In the genomic region with DNA sequence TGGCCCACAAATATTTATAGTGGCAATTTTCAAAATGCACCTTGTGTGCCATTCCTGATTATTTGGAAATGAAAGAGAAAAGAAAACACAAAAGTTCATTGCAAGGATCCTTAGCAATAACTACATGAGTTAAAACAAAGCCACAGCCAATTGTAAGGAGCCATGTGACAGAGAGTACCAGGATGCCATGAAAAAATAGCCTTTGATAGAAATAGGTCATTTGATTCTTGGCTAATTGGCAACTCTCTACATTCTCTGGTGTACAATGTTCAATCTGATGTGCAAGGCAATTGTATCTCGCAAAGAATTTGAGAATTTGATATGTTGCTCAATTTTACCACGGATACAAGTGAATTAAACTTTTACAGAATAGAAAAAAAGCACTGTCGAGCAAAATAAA, we compare ENCODE assay signal across 20 cellular contexts. TPM values are rescaled to one million over a fixed set of nuclear protein-coding genes. Genes with fewer than 3 reads are reported as not detected.
DNase-seq lines count a peak whose midpoint lies in the region; ATAC-seq and TF ChIP-seq lines count a peak whose summit lies in the region.
"Had no signal": no experiment of that assay in that cellular context is flagged by ENCODE, and none has a peak within 500 bp of the region (broad histone marks: within the 10 kb centered on the region; RNA-seq: fewer than 3 reads in every experiment).

No MANE protein-coding gene starts in this region.

- no peak for TF ChIP-seq CTCF in psoas muscle (IDR thresholded peaks at IDR 0.05)

- H3K4me3 ChIP-seq in psoas muscle = no peak overlapping the region
- H3K4me3 ChIP-seq: BLaER1, GM12878, GM23248 had no signal

- intact Hi-C loops in left ventricle myocardium superior (cut with micrococcal nuclease) = no loop called here
- intact Hi-C loops in left cardiac atrium (cut with DNase I) = no loop called here
- intact Hi-C loops in psoas muscle (cut with DNase I) = no loop called here

- H3K27me3 ChIP-seq in psoas muscle (ENCODE audit: insufficient read depth in 3 of 3, low read length in 2 of 3) = no peaks in the 10 kb centered on the region
- H3K27me3 ChIP-seq: BLaER1 had no signal

- no peak overlapping the region for H3K4me3 Mint-ChIP-seq in activated T-cell treated with anti-CD3 and anti-CD28 coated beads, Interleukin-2, amount 50 U/mL, for 72 hours
- H3K4me3 Mint-ChIP-seq in activated T-cell treated with anti-CD3 and anti-CD28 coated beads, Interleukin-2, amount 50 U/mL, for 4 hours = no peak overlapping the region
- H3K4me3 Mint-ChIP-seq: B cell; CD4-positive, CD25-positive, alpha-beta regulatory T cell; CD8-positive, alpha-beta T cell had no signal

- peaks cover 8% of the 10 kb centered on the region for H3K4me1 Mint-ChIP-seq in activated T-cell treated with anti-CD3 and anti-CD28 coated beads, Interleukin-2, amount 50 U/mL, for 72 hours (ENCODE audit: low read depth)
- peaks cover 19% of the 10 kb centered on the region for H3K4me1 Mint-ChIP-seq in activated T-cell treated with anti-CD3 and anti-CD28 coated beads, Interleukin-2, amount 50 U/mL, for 4 hours (ENCODE audit: low read depth)

- no peak for ATAC-seq in activated T-cell treated with anti-CD3 and anti-CD28 coated beads, Interleukin-2, amount 50 U/mL, for 72 hours (replicated peaks in 1 of 2)
- no peak for ATAC-seq in activated T-cell treated with anti-CD3 and anti-CD28 coated beads, Interleukin-2, amount 50 U/mL, for 4 hours
- ATAC-seq in left ventricle myocardium superior (peak; percentile 51), left cardiac atrium (no peak), psoas muscle (peak in 2 of 4 donors; percentile 63 to 71)
- ATAC-seq: CD8-positive, alpha-beta T cell; GM12878 had no signal

- H3K27ac ChIP-seq in psoas muscle = peak overlapping the region; percentile 63
- H3K27ac ChIP-seq: 22Rv1, BLaER1, C4-2B, GM23248 had no signal

- no peaks in the 10 kb centered on the region for H3K4me1 ChIP-seq in psoas muscle
- H3K4me1 ChIP-seq: BLaER1, Caco-2 had no signal

- no peak for DNase-seq in activated T-cell treated with anti-CD3 and anti-CD28 coated beads, Interleukin-2, amount 50 U/mL, for 72 hours
- no peak for DNase-seq in activated T-cell treated with anti-CD3 and anti-CD28 coated beads, Interleukin-2, amount 50 U/mL, for 4 hours
- no peak for DNase-seq in left ventricle myocardium superior
- no peak for DNase-seq in left cardiac atrium
- DNase-seq in psoas muscle = no peak
- DNase-seq in NCI-H2227 treated with DMSO at 0.1 percent for 48 hours (lab: John Stamatoyannopoulos, UW) = no peak
- DNase-seq: Caco-2; CD4-positive, CD25-positive, alpha-beta regulatory T cell; CD8-positive, alpha-beta T cell; DMS153; DND-41; GDM1; GM23248; H7; HCEC 1CT had no signal

- peaks cover 0 to 7% of the 10 kb centered on the region in 2 donors for H3K36me3 ChIP-seq in psoas muscle (ENCODE audit: insufficient read depth in 1 of 2, low read depth in 1 of 2)

- WGBS in psoas muscle, 3 donors = 28 to 90% (median 49%) methylated on average over 3 of the region's 3 CpGs

- peaks cover 2 to 5% of the 10 kb centered on the region in 2 donors for H3K36me3 Mint-ChIP-seq in activated T-cell treated with anti-CD3 and anti-CD28 coated beads, Interleukin-2, amount 50 U/mL, for 72 hours (ENCODE audit: insufficient read depth in 2 of 2)
- peaks cover 19% of the 10 kb centered on the region for H3K36me3 Mint-ChIP-seq in activated T-cell treated with anti-CD3 and anti-CD28 coated beads, Interleukin-2, amount 50 U/mL, for 4 hours (ENCODE audit: insufficient read depth)

- H3K27ac Mint-ChIP-seq in activated T-cell treated with anti-CD3 and anti-CD28 coated beads, Interleukin-2, amount 50 U/mL, for 72 hours = peak overlapping the region; percentile 39
- H3K27ac Mint-ChIP-seq: CD8-positive, alpha-beta T cell had no signal

- no peaks in the 10 kb centered on the region for H3K9me3 Mint-ChIP-seq in activated T-cell treated with anti-CD3 and anti-CD28 coated beads, Interleukin-2, amount 50 U/mL, for 72 hours
- no peaks in the 10 kb centered on the region for H3K9me3 Mint-ChIP-seq in activated T-cell treated with anti-CD3 and anti-CD28 coated beads, Interleukin-2, amount 50 U/mL, for 4 hours
- H3K9me3 Mint-ChIP-seq: CD8-positive, alpha-beta T cell had no signal

- H3K9me3 ChIP-seq in psoas muscle = no peaks in the 10 kb centered on the region
- H3K9me3 ChIP-seq: BLaER1, Caco-2 had no signal

- no peaks in the 10 kb centered on the region for H3K27me3 Mint-ChIP-seq in activated T-cell treated with anti-CD3 and anti-CD28 coated beads, Interleukin-2, amount 50 U/mL, for 72 hours (ENCODE audit: low read depth)
- no peaks in the 10 kb centered on the region for H3K27me3 Mint-ChIP-seq in activated T-cell treated with anti-CD3 and anti-CD28 coated beads, Interleukin-2, amount 50 U/mL, for 4 hours (ENCODE audit: low read depth)
- H3K27me3 Mint-ChIP-seq: B cell; CD4-positive, CD25-positive, alpha-beta regulatory T cell had no signal

RNA-seq across cellular contexts. Expression of a gene that starts 9.6 kb away (rescaled TPM):
- 1,000 to 10,000 TPM; 1,261 to 1,795 TPM for total RNA-seq in activated T-cell treated with anti-CD3 and anti-CD28 coated beads, Interleukin-2, amount 50 U/mL, for 72 hours
- 1,000 to 10,000 TPM; 1,247 to 1,756 (median 1,527) TPM for total RNA-seq in activated T-cell treated with anti-CD3 and anti-CD28 coated beads, Interleukin-2, amount 50 U/mL, for 4 hours
- total RNA-seq in left ventricle myocardium superior = 256 TPM
- total RNA-seq in left cardiac atrium = 100 to 1,000 TPM; 290 to 337 TPM
- total RNA-seq in psoas muscle = 100 to 1,000 TPM in 3 of 4 donors, 10 to 100 TPM in 1; 86.6 to 204 (median 182) TPM
- 100 to 1,000 TPM in 2 of 3 donors, 10 to 100 TPM in 1; 88.0 to 290 (median 125) TPM for polyA plus RNA-seq in psoas muscle
